Comparison of ENCODE assay signal across 23 cellular contexts in genomic region chr11:34199525-34199924, GRCh38.
A peak's percentile ranks its signal among the peaks of the same experiment; 100 is the strongest.
DNase-seq lines count a peak whose midpoint lies in the region; ATAC-seq, FAIRE-seq and TF ChIP-seq lines count a peak whose summit lies in the region.
"Had no signal": no experiment of that assay in that cellular context is flagged by ENCODE, and none has a peak within 500 bp of the region (broad histone marks: within the 10 kb centered on the region; RNA-seq: fewer than 3 reads in every experiment).

No MANE protein-coding gene starts in this region.

- peak overlapping the region; percentile 46 for H3K27ac Mint-ChIP-seq in activated T-helper 2 cell treated with anti-CD3 and anti-CD28 coated beads, Interferon-gamma antibody, Interleukin-2, Interleukin-4, amounts not matched to agents 10 μg/mL and 5 μg/mL and 100 μg/mL, durations not matched to agents 14 hours and 24 hours and 36 hours
- H3K27ac Mint-ChIP-seq in endothelial cell (ENCODE audit: unreplicated experiment) (no peak overlapping the region), progenitor cell of endocrine pancreas (no peak overlapping the region)
- H3K27ac Mint-ChIP-seq: CD4-positive, CD25-positive, alpha-beta regulatory T cell; CD8-positive, alpha-beta memory T cell had no signal

- TF ChIP-seq RAD21 in K562 (CRISPR knock-in tag; conservative IDR thresholded peaks at IDR 0.05 in 1 of 2, IDR thresholded peaks at IDR 0.05 in 1 of 2), result no peak

- H3K27me3 ChIP-seq in K562 (ENCODE audit: control insufficient read depth in 2 of 2, insufficient read depth in 2 of 2, low read length in 2 of 2), result peaks cover 36 to 79% of the 10 kb centered on the region in 2 experiments; a peak in 4 of 5 replicates
- H3K27me3 ChIP-seq: BE2C, BLaER1 had no signal

- no peaks in the 10 kb centered on the region for H3K9me3 Mint-ChIP-seq in activated T-helper 2 cell treated with anti-CD3 and anti-CD28 coated beads, Interferon-gamma antibody, Interleukin-2, Interleukin-4, amounts not matched to agents 10 μg/mL and 5 μg/mL and 100 μg/mL, durations not matched to agents 14 hours and 24 hours and 36 hours
- no peaks in the 10 kb centered on the region for H3K9me3 Mint-ChIP-seq in endothelial cell (ENCODE audit: unreplicated experiment)
- H3K9me3 Mint-ChIP-seq in progenitor cell of endocrine pancreas (ENCODE audit: low read depth), result no peaks in the 10 kb centered on the region
- H3K9me3 Mint-ChIP-seq: CD14-positive monocyte; CD4-positive, alpha-beta memory T cell; CD4-positive, CD25-positive, alpha-beta regulatory T cell; CD8-positive, alpha-beta memory T cell had no signal

- CTCF ChIA-PET in K562 (lab: Yijun Ruan, JAX; ENCODE audit: low intra/inter-chr PET ratio), result no interaction called here

- H2AFZ ChIP-seq in K562 (ENCODE audit: low read depth, low read length), result no peak overlapping the region

- no peaks in the 10 kb centered on the region for H3K36me3 ChIP-seq in K562 (ENCODE audit: control insufficient read depth, insufficient read depth, low read length)
- H3K36me3 ChIP-seq: BE2C, BLaER1 had no signal

- FAIRE-seq in K562 (lab: Jason Lieb, UNC), result no peak
- FAIRE-seq: A204.1, G401.6, GM12891, GM19239 had no signal

- H3K4me3 Mint-ChIP-seq in activated T-helper 2 cell treated with anti-CD3 and anti-CD28 coated beads, Interferon-gamma antibody, Interleukin-2, Interleukin-4, amounts not matched to agents 10 μg/mL and 5 μg/mL and 100 μg/mL, durations not matched to agents 14 hours and 24 hours and 36 hours (ENCODE audit: low read depth), result no peak overlapping the region
- H3K4me3 Mint-ChIP-seq in endothelial cell (ENCODE audit: unreplicated experiment), result peak overlapping the region; percentile 40
- H3K4me3 Mint-ChIP-seq in progenitor cell of endocrine pancreas (ENCODE audit: low read depth), result no peak overlapping the region
- H3K4me3 Mint-ChIP-seq: CD14-positive monocyte; CD4-positive, alpha-beta memory T cell; CD4-positive, CD25-positive, alpha-beta regulatory T cell; CD8-positive, alpha-beta memory T cell had no signal

- peaks cover 54% of the 10 kb centered on the region for H3K36me3 Mint-ChIP-seq in activated T-helper 2 cell treated with anti-CD3 and anti-CD28 coated beads, Interferon-gamma antibody, Interleukin-2, Interleukin-4, amounts not matched to agents 10 μg/mL and 5 μg/mL and 100 μg/mL, durations not matched to agents 14 hours and 24 hours and 36 hours (ENCODE audit: low read depth)
- H3K36me3 Mint-ChIP-seq in endothelial cell (ENCODE audit: low read depth, unreplicated experiment) (peaks cover 31% of the 10 kb centered on the region), progenitor cell of endocrine pancreas (ENCODE audit: insufficient read depth) (peaks cover 13% of the 10 kb centered on the region)
- H3K36me3 Mint-ChIP-seq: CD4-positive, alpha-beta memory T cell; CD4-positive, CD25-positive, alpha-beta regulatory T cell; CD8-positive, alpha-beta memory T cell had no signal

- TF ChIP-seq POLR2A in K562 (conservative IDR thresholded peaks at IDR 0.05), result no peak

- TF ChIP-seq EP300 in K562 (IDR thresholded peaks at IDR 0.05; ENCODE audit: low read length), result no peak

- peaks cover 54% of the 10 kb centered on the region for H3K4me1 Mint-ChIP-seq in activated T-helper 2 cell treated with anti-CD3 and anti-CD28 coated beads, Interferon-gamma antibody, Interleukin-2, Interleukin-4, amounts not matched to agents 10 μg/mL and 5 μg/mL and 100 μg/mL, durations not matched to agents 14 hours and 24 hours and 36 hours (ENCODE audit: low read depth)
- H3K4me1 Mint-ChIP-seq in endothelial cell (ENCODE audit: unreplicated experiment), result peaks cover 79% of the 10 kb centered on the region
- peaks cover 12% of the 10 kb centered on the region for H3K4me1 Mint-ChIP-seq in progenitor cell of endocrine pancreas (ENCODE audit: low read depth)

- H4K20me1 ChIP-seq in K562 (replicated peaks; ENCODE audit: control insufficient read depth, insufficient read depth, low read length), result 0 out of 2 replicates have a peak, but pooled peaks cover 10% of the 10 kb centered on the region
- H4K20me1 ChIP-seq: BLaER1 had no signal

- no peak for DNase-seq in activated T-helper 2 cell treated with anti-CD3 and anti-CD28 coated beads, Interferon-gamma antibody, Interleukin-2, Interleukin-4, amounts not matched to agents 10 μg/mL and 5 μg/mL and 100 μg/mL, durations not matched to agents 14 hours and 24 hours and 36 hours (ENCODE audit: low spot score)
- DNase-seq in K562 (ENCODE audit: extremely low read depth in 1 of 4, low spot score in 3 of 4) (no peak), endothelial cell (ENCODE audit: low spot score) (no peak), midbrain (lab: John Stamatoyannopoulos, UW) (no peak), progenitor cell of endocrine pancreas (ENCODE audit: low spot score, unreplicated experiment) (no peak)
- DNase-seq: 8988T; ACHN; BE2C; C1 segment of cervical spinal cord; CD4-positive, alpha-beta memory T cell; CD4-positive, CD25-positive, alpha-beta regulatory T cell; CD8-positive, alpha-beta memory T cell; COR-L47; DMS 273 treated with DMSO at 0.1 percent for 48 hours; DMS79 treated with DMSO at 0.1 percent for 48 hours; GF-D8 had no signal

- H3K27me3 Mint-ChIP-seq in activated T-helper 2 cell treated with anti-CD3 and anti-CD28 coated beads, Interferon-gamma antibody, Interleukin-2, Interleukin-4, amounts not matched to agents 10 μg/mL and 5 μg/mL and 100 μg/mL, durations not matched to agents 14 hours and 24 hours and 36 hours (ENCODE audit: low read depth), result no peaks in the 10 kb centered on the region
- H3K27me3 Mint-ChIP-seq in endothelial cell (ENCODE audit: unreplicated experiment) (peaks cover 21% of the 10 kb centered on the region), progenitor cell of endocrine pancreas (no peaks in the 10 kb centered on the region)
- H3K27me3 Mint-ChIP-seq: CD4-positive, alpha-beta memory T cell; CD8-positive, alpha-beta memory T cell had no signal

- WGBS in K562 (ENCODE audit: insufficient coverage, low coverage, missing lambda C conversion rate), result 8% methylated on average over 5 of the region's 5 CpGs

- no peak overlapping the region for H3K9ac ChIP-seq in K562 (ENCODE audit: insufficient read depth in 1 of 2, low read depth in 2 of 2, low read length in 2 of 2)
- H3K9ac ChIP-seq: BLaER1 had no signal

- ATAC-seq in K562 (no peak), HG02678 (IDR thresholded peaks at IDR 0.05; ENCODE audit: unreplicated experiment) (no peak)

- H3K79me2 ChIP-seq in K562 (ENCODE audit: control insufficient read depth, insufficient read depth, low read length), result no peaks in the 10 kb centered on the region

- H3K4me1 ChIP-seq in K562 (replicated peaks in 1 of 2; ENCODE audit: control insufficient read depth in 2 of 2, insufficient read depth in 2 of 2, low read length in 2 of 2), result peaks cover 0 to 3% of the 10 kb centered on the region in 2 experiments; a peak in 2 of 5 replicates
- H3K4me1 ChIP-seq: BE2C had no signal

- H3K27ac ChIP-seq in K562 (ENCODE audit: extremely low read depth, low read depth, low read length), result no peak overlapping the region
- H3K27ac ChIP-seq: BLaER1 had no signal

- intact Hi-C loops in activated T-helper 2 cell treated with anti-CD3 and anti-CD28 coated beads, Interferon-gamma antibody, Interleukin-2, Interleukin-4, amounts not matched to agents 10 μg/mL and 5 μg/mL and 100 μg/mL, durations not matched to agents 14 hours and 24 hours and 36 hours (cut with micrococcal nuclease), result no loop called here
- intact Hi-C loops in K562 (cut with micrococcal nuclease), result no loop called here

- POLR2A ChIA-PET in K562 (lab: Yijun Ruan, JAX), result interaction anchor here (1.3 kb wide), 1 partner anchor 13 kb away, joined by 4 read pairs; no protein-coding TSS in a partner anchor

- in situ Hi-C loops in K562 (cut with MboI), result no loop called here

- TF ChIP-seq CTCF in K562 (IDR thresholded peaks at IDR 0.05 in 2 of 3, conservative IDR thresholded peaks at IDR 0.05 in 1 of 3; ENCODE audit: insufficient read depth in 2 of 3, low read depth in 1 of 3, low read length in 3 of 3) (no peak), endothelial cell (IDR thresholded peaks at IDR 0.05; ENCODE audit: unreplicated experiment) (no peak), progenitor cell of endocrine pancreas (IDR thresholded peaks at IDR 0.05; ENCODE audit: unreplicated experiment) (no peak)

- H3K9me1 ChIP-seq in K562 (ENCODE audit: control insufficient read depth, insufficient read depth, low read length), result no peaks in the 10 kb centered on the region

- H3K4me3 ChIP-seq in K562, result no peak overlapping the region
- H3K4me3 ChIP-seq: BLaER1 had no signal

- H3K9me3 ChIP-seq in K562 (replicated peaks; ENCODE audit: control insufficient read depth, insufficient read depth, low read depth, low read length), result no peaks in the 10 kb centered on the region
- H3K9me3 ChIP-seq: BE2C, BLaER1 had no signal

- BruUV-seq in K562 (replicated peaks; lab: Mats Ljungman, UMichigan), result no TSS peak

- H3K4me2 ChIP-seq in K562 (ENCODE audit: insufficient read depth, low read length), result no peak overlapping the region
- H3K4me2 ChIP-seq: BLaER1 had no signal

TF ChIP-seq in K562, 482 proteins besides CTCF, POLR2A, EP300 and RAD21 (continues in another document):
- peak; percentile 38 to 46; a peak in 3 of 4 replicates for TF ChIP-seq KDM1A (IDR thresholded peaks at IDR 0.05)
- TF ChIP-seq RBM25 (IDR thresholded peaks at IDR 0.05; ENCODE audit: low read depth, low read length, severe bottlenecking), result peak; percentile 90
- no peak for TF ChIP-seq ZNF518B (CRISPR knock-in tag; IDR thresholded peaks at IDR 0.05)
- TF ChIP-seq BCOR (IDR thresholded peaks at IDR 0.05), result peak; percentile 81
